ENCODE assay signal across 17 cellular contexts in genomic region chr20:56621730-56622129, GRCh38. TPM values are rescaled to one million over a fixed set of nuclear protein-coding genes. Genes with fewer than 3 reads are reported as not detected.
A peak's percentile ranks its signal among the peaks of the same experiment; 100 is the strongest.
DNase-seq lines count a peak whose midpoint lies in the region; ATAC-seq and TF ChIP-seq lines count a peak whose summit lies in the region.
"Had no signal": no experiment of that assay in that cellular context is flagged by ENCODE, and none has a peak within 500 bp of the region (broad histone marks: within the 10 kb centered on the region; RNA-seq: fewer than 3 reads in every experiment).

No MANE protein-coding gene starts in this region.

- H3K36me3 Mint-ChIP-seq in activated naive CD8-positive, alpha-beta T cell treated with anti-CD3 and anti-CD28 coated beads for 36 hours: no peaks in the 10 kb centered on the region
- no peaks in the 10 kb centered on the region for H3K36me3 Mint-ChIP-seq in activated naive CD8-positive, alpha-beta T cell treated with anti-CD3 and anti-CD28 coated beads, Interleukin-2, amount 50 U/mL, for 24 hours (ENCODE audit: low read depth)
- no peaks in the 10 kb centered on the region for H3K36me3 Mint-ChIP-seq in osteocyte (ENCODE audit: unreplicated experiment)
- H3K36me3 Mint-ChIP-seq: CD4-positive, alpha-beta memory T cell had no signal

- no peaks in the 10 kb centered on the region for H3K4me1 ChIP-seq in adipocyte (ENCODE audit: control insufficient read depth, insufficient read depth, low read length)
- H3K4me1 ChIP-seq in hepatocyte (ENCODE audit: insufficient read depth): peaks cover 8% of the 10 kb centered on the region

- no peaks in the 10 kb centered on the region for H3K4me1 Mint-ChIP-seq in activated naive CD8-positive, alpha-beta T cell treated with anti-CD3 and anti-CD28 coated beads for 36 hours
- H3K4me1 Mint-ChIP-seq in activated naive CD8-positive, alpha-beta T cell treated with anti-CD3 and anti-CD28 coated beads, Interleukin-2, amount 50 U/mL, for 24 hours: no peaks in the 10 kb centered on the region
- H3K4me1 Mint-ChIP-seq in osteocyte (ENCODE audit: unreplicated experiment): peaks cover 17% of the 10 kb centered on the region

- H3K4me2 ChIP-seq in hepatocyte: no peak overlapping the region

- no peak for DNase-seq in activated naive CD8-positive, alpha-beta T cell treated with anti-CD3 and anti-CD28 coated beads for 36 hours
- DNase-seq in activated naive CD8-positive, alpha-beta T cell treated with anti-CD3 and anti-CD28 coated beads, Interleukin-2, amount 50 U/mL, for 24 hours: no peak
- DNase-seq in adipocyte (ENCODE audit: low read depth): peak; percentile 40
- DNase-seq in fibroblast of gingiva (ENCODE audit: low read depth): peak; percentile 71
- DNase-seq in activated effector memory CD4-positive, alpha-beta T cell treated with anti-CD3 and anti-CD28 coated beads, Interleukin-2, amount 50 U/mL, for 16 hours: no peak
- DNase-seq in hepatocyte (ENCODE audit: low spot score): no peak
- DNase-seq in osteocyte (ENCODE audit: extremely low spot score, unreplicated experiment): no peak
- DNase-seq: C1 segment of cervical spinal cord; Calu3; CD4-positive, alpha-beta memory T cell; COR-L47; DMS153; DND-41; H7; HCEC 1CT had no signal

- no peak overlapping the region for H3K9ac ChIP-seq in adipocyte (ENCODE audit: low read length)

- H3K27ac Mint-ChIP-seq in activated naive CD8-positive, alpha-beta T cell treated with anti-CD3 and anti-CD28 coated beads for 36 hours: peak overlapping the region; percentile 14
- H3K27ac Mint-ChIP-seq in activated naive CD8-positive, alpha-beta T cell treated with anti-CD3 and anti-CD28 coated beads, Interleukin-2, amount 50 U/mL, for 24 hours: no peak overlapping the region
- no peak overlapping the region for H3K27ac Mint-ChIP-seq in osteocyte (ENCODE audit: unreplicated experiment)
- H3K27ac Mint-ChIP-seq: CD4-positive, alpha-beta memory T cell had no signal

- no peaks in the 10 kb centered on the region for H3K9me3 Mint-ChIP-seq in activated naive CD8-positive, alpha-beta T cell treated with anti-CD3 and anti-CD28 coated beads for 36 hours
- H3K9me3 Mint-ChIP-seq in activated naive CD8-positive, alpha-beta T cell treated with anti-CD3 and anti-CD28 coated beads, Interleukin-2, amount 50 U/mL, for 24 hours: no peaks in the 10 kb centered on the region
- H3K9me3 Mint-ChIP-seq in osteocyte (ENCODE audit: unreplicated experiment): no peaks in the 10 kb centered on the region

- H3K4me3 ChIP-seq in adipocyte (ENCODE audit: low read length) (no peak overlapping the region), hepatocyte (no peak overlapping the region)

- H3K27me3 ChIP-seq in adipocyte (replicated peaks; ENCODE audit: control insufficient read depth, insufficient read depth, low read length) (peaks cover 25% of the 10 kb centered on the region), hepatocyte (peaks cover 35% of the 10 kb centered on the region)

- no peaks in the 10 kb centered on the region for H3K9me2 ChIP-seq in hepatocyte (replicated peaks; ENCODE audit: insufficient read depth)

- H2AFZ ChIP-seq in hepatocyte: no peak overlapping the region

- H3K27me3 Mint-ChIP-seq in activated naive CD8-positive, alpha-beta T cell treated with anti-CD3 and anti-CD28 coated beads for 36 hours: peaks cover 34% of the 10 kb centered on the region
- peaks cover 32% of the 10 kb centered on the region for H3K27me3 Mint-ChIP-seq in activated naive CD8-positive, alpha-beta T cell treated with anti-CD3 and anti-CD28 coated beads, Interleukin-2, amount 50 U/mL, for 24 hours
- no peaks in the 10 kb centered on the region for H3K27me3 Mint-ChIP-seq in osteocyte (ENCODE audit: unreplicated experiment)

- H3K9me3 ChIP-seq in adipocyte (ENCODE audit: control insufficient read depth, low read length) (no peaks in the 10 kb centered on the region), hepatocyte (ENCODE audit: low read depth) (no peaks in the 10 kb centered on the region)

- H4K20me1 ChIP-seq in hepatocyte (ENCODE audit: insufficient read depth, poor library complexity, severe bottlenecking): no peaks in the 10 kb centered on the region

- H3K36me3 ChIP-seq in adipocyte (ENCODE audit: control insufficient read depth, insufficient read depth, low read length, severe bottlenecking) (no peaks in the 10 kb centered on the region), hepatocyte (replicated peaks; ENCODE audit: insufficient read depth, low read depth) (no peaks in the 10 kb centered on the region)

- H3K79me2 ChIP-seq in hepatocyte: no peaks in the 10 kb centered on the region

- ATAC-seq in activated naive CD8-positive, alpha-beta T cell treated with anti-CD3 and anti-CD28 coated beads, Interleukin-2, amount 50 U/mL, for 24 hours: no peak
- no peak for ATAC-seq in HG02870 (IDR thresholded peaks at IDR 0.05; ENCODE audit: unreplicated experiment)

- no peak overlapping the region for H3K4me3 Mint-ChIP-seq in activated naive CD8-positive, alpha-beta T cell treated with anti-CD3 and anti-CD28 coated beads for 36 hours
- H3K4me3 Mint-ChIP-seq in activated naive CD8-positive, alpha-beta T cell treated with anti-CD3 and anti-CD28 coated beads, Interleukin-2, amount 50 U/mL, for 24 hours: no peak overlapping the region
- no peak overlapping the region for H3K4me3 Mint-ChIP-seq in osteocyte (ENCODE audit: unreplicated experiment)

- TF ChIP-seq CTCF in hepatocyte (IDR thresholded peaks at IDR 0.05; ENCODE audit: poor library complexity) (no peak), osteocyte (IDR thresholded peaks at IDR 0.05) (no peak)

- H3K27ac ChIP-seq in hepatocyte: no peak overlapping the region
- H3K27ac ChIP-seq: 22Rv1 had no signal

- WGBS in hepatocyte (ENCODE audit: low lambda C conversion rate, missing lambda C conversion rate): 78% methylated on average over 2 of the region's 2 CpGs

RNA-seq across cellular contexts. Expression of gene TFAP2C, which starts 7.4 kb away (rescaled TPM):
- total RNA-seq in activated naive CD8-positive, alpha-beta T cell treated with anti-CD3 and anti-CD28 coated beads for 36 hours: not detected
- total RNA-seq in hepatocyte (0.88 and 1.7 TPM in 2 replicates), osteocyte (92.9 and 97.8 TPM in 2 replicates)
- 3.2 and 3.7 TPM in 2 replicates for polyA plus RNA-seq in hepatocyte
- total RNA-seq: CD4-positive, alpha-beta memory T cell had no signal
- polyA plus RNA-seq: CD4-positive, alpha-beta memory T cell had no signal

Comparison
In these comparisons a context has a peak if more than half of its experiments do, and no peak if none do; other contexts are left out.
1. DNase-seq: peak in adipocyte (single experiment) and fibroblast of gingiva (single experiment); none in activated naive CD8-positive, alpha-beta T cell treated with anti-CD3 and anti-CD28 coated beads for 36 hours (single experiment), activated naive CD8-positive, alpha-beta T cell treated with anti-CD3 and anti-CD28 coated beads, Interleukin-2, amount 50 U/mL, for 24 hours (single experiment), activated effector memory CD4-positive, alpha-beta T cell treated with anti-CD3 and anti-CD28 coated beads, Interleukin-2, amount 50 U/mL, for 16 hours (single experiment), hepatocyte (single experiment) and osteocyte (single experiment).
2. RNA of gene TFAP2C, which starts 7.4 kb away (total RNA-seq): 92.9 to 97.8 TPM in osteocyte; 0.88 to 1.7 TPM in hepatocyte and not detected in activated naive CD8-positive, alpha-beta T cell treated with anti-CD3 and anti-CD28 coated beads for 36 hours; every median in the first group is over 10 times any median in the second.